Comparison of ENCODE assay signal across 8 cellular contexts in genomic region chr15:77966540-77967290, GRCh38.
A peak's percentile ranks its signal among the peaks of the same experiment; 100 is the strongest.
DNase-seq lines count a peak whose midpoint lies in the region; ATAC-seq and TF ChIP-seq lines count a peak whose summit lies in the region.

No MANE protein-coding gene starts in this region.

- no peak for TF ChIP-seq POLR2A in testis (IDR thresholded peaks at IDR 0.05)

- peaks cover 5% of the 10 kb centered on the region for H3K4me1 ChIP-seq in endodermal cell (ENCODE audit: control insufficient read depth, insufficient read depth, low read length)
- H3K4me1 ChIP-seq in testis = peaks cover 6% of the 10 kb centered on the region

- DNase-seq in NCI-H2171 treated with DMSO at 0.1 percent for 48 hours (lab: John Stamatoyannopoulos, UW) (peak; percentile 44), NCI-H2171 (lab: John Stamatoyannopoulos, UW) (no peak), MV-4-11 (lab: John Stamatoyannopoulos, UW) (peak; percentile 28), endodermal cell (peak; percentile 80), middle frontal gyrus (ENCODE audit: extremely low spot score, low spot score) (peak; percentile 13), testis (no peak)
- DNase-seq in activated CD4-positive, alpha-beta T cell treated with anti-CD3 and anti-CD28 coated beads, Interleukin-2, amount 50 U/mL, for 48 hours = peak; percentile 42 to 61

- no peak overlapping the region for H3K4me3 ChIP-seq in endodermal cell (ENCODE audit: low read length)
- no peak overlapping the region for H3K4me3 ChIP-seq in testis

- TF ChIP-seq CTCF in endodermal cell (conservative IDR thresholded peaks at IDR 0.05) (peak; percentile 93), testis (IDR thresholded peaks at IDR 0.05) (peak; percentile 51 to 74 (median 71))

- intact Hi-C loops in testis (cut with DNase I; ENCODE audit: low total_unique reads) = loop anchor here (5.0 to 10.0 kb wide), 2 partner anchors 141 to 278 kb away; no protein-coding TSS in a partner anchor

- no peak overlapping the region for H3K9ac ChIP-seq in endodermal cell (ENCODE audit: extremely low read depth, low read length, poor library complexity, severe bottlenecking)

- ATAC-seq in HG03378 (IDR thresholded peaks at IDR 0.05; ENCODE audit: unreplicated experiment) = no peak

- H3K27ac Mint-ChIP-seq in endodermal cell = no peak overlapping the region

- 11 to 19% methylated on average over 3 to 4 of the region's 4 CpGs for WGBS in endodermal cell (ENCODE audit: insufficient coverage in 1 of 2, insufficient read length in 1 of 2), 2 experiments
- WGBS in testis, 2 donors = 32 to 42% methylated on average over 4 of the region's 4 CpGs

- H3K36me3 Mint-ChIP-seq in endodermal cell (ENCODE audit: low read depth) = no peaks in the 10 kb centered on the region

- peaks cover 14% of the 10 kb centered on the region for H3K9me3 ChIP-seq in endodermal cell (ENCODE audit: control insufficient read depth, low read length)
- no peaks in the 10 kb centered on the region for H3K9me3 ChIP-seq in testis

- H3K4me3 Mint-ChIP-seq in endodermal cell = no peak overlapping the region

- H3K27me3 Mint-ChIP-seq in endodermal cell (ENCODE audit: insufficient read depth) = peaks cover 3% of the 10 kb centered on the region

- H3K36me3 ChIP-seq in endodermal cell (ENCODE audit: control insufficient read depth, insufficient read depth, low read length) (no peaks in the 10 kb centered on the region), testis (ENCODE audit: low read depth, missing control alignments) (no peaks in the 10 kb centered on the region)

- H3K9me3 Mint-ChIP-seq in endodermal cell = peaks cover 12% of the 10 kb centered on the region

- no peak overlapping the region for H3K27ac ChIP-seq in endodermal cell (ENCODE audit: low read depth, low read length)
- no peak overlapping the region for H3K27ac ChIP-seq in testis

- H3K27me3 ChIP-seq in endodermal cell (ENCODE audit: control insufficient read depth, insufficient read depth, low read length, poor library complexity, severe bottlenecking) (no peaks in the 10 kb centered on the region), testis (no peaks in the 10 kb centered on the region)

- H3K4me1 Mint-ChIP-seq in endodermal cell = peaks cover 17% of the 10 kb centered on the region

Comparison
In these comparisons a context has a peak if more than half of its experiments do, and no peak if none do; other contexts are left out.
1. DNase-seq: peak in NCI-H2171 treated with DMSO at 0.1 percent for 48 hours (single experiment), MV-4-11 (single experiment), activated CD4-positive, alpha-beta T cell treated with anti-CD3 and anti-CD28 coated beads, Interleukin-2, amount 50 U/mL, for 48 hours (2 of 2), endodermal cell (single experiment) and middle frontal gyrus (single experiment); none in NCI-H2171 (single experiment) and testis (single experiment).